ENCODE assay signal across 23 cellular contexts in the genomic region with DNA sequence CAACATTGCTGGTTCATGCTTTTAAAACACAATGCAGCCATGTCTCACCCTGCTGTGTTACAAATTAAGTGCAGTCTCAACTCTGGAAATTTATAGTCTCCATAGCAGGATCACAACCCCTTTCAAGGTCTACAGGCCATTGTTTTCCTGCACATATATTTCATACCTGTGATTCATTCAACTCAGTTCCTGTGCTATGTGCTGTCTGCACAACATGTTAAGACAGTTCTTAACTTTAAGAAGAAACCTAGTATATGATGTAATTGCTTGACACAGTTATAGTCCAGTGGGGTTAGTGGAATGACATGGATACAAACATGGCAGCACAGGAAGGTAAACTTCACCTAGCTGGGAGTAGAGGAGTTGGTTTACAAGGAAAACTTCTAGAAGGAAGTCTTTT.
DNase-seq lines count a peak whose midpoint lies in the region; ATAC-seq, FAIRE-seq and TF ChIP-seq lines count a peak whose summit lies in the region.
"Had no signal": no experiment of that assay in that cellular context is flagged by ENCODE, and none has a peak within 500 bp of the region (broad histone marks: within the 10 kb centered on the region; RNA-seq: fewer than 3 reads in every experiment).

No MANE protein-coding gene starts in this region.

- no peaks in the 10 kb centered on the region for H3K27me3 ChIP-seq in RWPE2 (ENCODE audit: insufficient read depth, poor library complexity, severe bottlenecking)
- no peaks in the 10 kb centered on the region for H3K27me3 ChIP-seq in keratinocyte (ENCODE audit: control insufficient read depth, extremely low read depth, insufficient read depth, low read length)
- H3K27me3 ChIP-seq: BLaER1 had no signal

- H3K4me3 Mint-ChIP-seq in effector memory CD8-positive, alpha-beta T cell = no peak overlapping the region
- H3K4me3 Mint-ChIP-seq: B cell; CD4-positive, CD25-positive, alpha-beta regulatory T cell; CD8-positive, alpha-beta T cell; H9; HFFc6 had no signal

- peaks cover under 1% of the 10 kb centered on the region for H3K36me3 Mint-ChIP-seq in effector memory CD8-positive, alpha-beta T cell (ENCODE audit: insufficient read depth)
- H3K36me3 Mint-ChIP-seq: CD4-positive, CD25-positive, alpha-beta regulatory T cell; CD8-positive, alpha-beta T cell had no signal

- peak; percentile 94 for FAIRE-seq in keratinocyte (lab: Jason Lieb, UNC)
- FAIRE-seq: A204.1, G401.6, GM12892, H1 had no signal

- no peak overlapping the region for H3K9ac ChIP-seq in keratinocyte (ENCODE audit: control insufficient read depth, extremely low read depth, insufficient read depth, low read length)
- H3K9ac ChIP-seq: BLaER1, GM23248 had no signal

- TF ChIP-seq CTCF in RWPE2 (IDR thresholded peaks at IDR 0.05; ENCODE audit: poor library complexity, severe bottlenecking) = no peak
- no peak for TF ChIP-seq CTCF in epithelial cell of esophagus (IDR thresholded peaks at IDR 0.05; ENCODE audit: insufficient read depth, low read depth, low read length, missing control alignments)
- TF ChIP-seq CTCF in keratinocyte (optimal IDR thresholded peaks at IDR 0.05 in 1 of 3, IDR thresholded peaks at IDR 0.05 in 1 of 3, conservative IDR thresholded peaks at IDR 0.05 in 1 of 3; ENCODE audit: extremely low read depth in 1 of 3, insufficient read depth in 2 of 3, low read length in 3 of 3) = no peak

- peaks cover 6 to 7% of the 10 kb centered on the region in 2 donors for H3K9me3 Mint-ChIP-seq in effector memory CD8-positive, alpha-beta T cell

- no peaks in the 10 kb centered on the region for H3K4me1 ChIP-seq in RWPE2 (ENCODE audit: insufficient read depth, poor library complexity, severe bottlenecking)
- peaks cover 10% of the 10 kb centered on the region for H3K4me1 ChIP-seq in keratinocyte (ENCODE audit: control insufficient read depth, extremely low read depth, insufficient read depth, low read length)
- H3K4me1 ChIP-seq: BLaER1, Caco-2 had no signal

- dilution Hi-C loops in keratinocyte (cut with MboI; ENCODE audit: extremely low pct_ligation_motif_present, low sequenced_read_pairs) = no loop called here

- H3K9me3 ChIP-seq in RWPE2 (ENCODE audit: severe bottlenecking) (peaks cover 3% of the 10 kb centered on the region), keratinocyte (ENCODE audit: control insufficient read depth, low read depth, low read length) (no peaks in the 10 kb centered on the region)
- H3K9me3 ChIP-seq: BLaER1, Caco-2 had no signal

- no peak overlapping the region for H3K27ac Mint-ChIP-seq in effector memory CD8-positive, alpha-beta T cell
- H3K27ac Mint-ChIP-seq: B cell; CD4-positive, CD25-positive, alpha-beta regulatory T cell; CD8-positive, alpha-beta T cell; H9; HFFc6 had no signal

- H3K4me2 ChIP-seq in keratinocyte (ENCODE audit: control insufficient read depth, extremely low read depth, insufficient read depth, low read depth, low read length) = no peak overlapping the region
- H3K4me2 ChIP-seq: BLaER1 had no signal

- H2AFZ ChIP-seq in keratinocyte (ENCODE audit: control insufficient read depth, low read length) = peak overlapping the region; percentile 66
- H2AFZ ChIP-seq: GM23248 had no signal

- no peak overlapping the region for H3K27ac ChIP-seq in RWPE2 (ENCODE audit: poor library complexity, severe bottlenecking)
- peak overlapping the region; percentile 45 for H3K27ac ChIP-seq in keratinocyte (ENCODE audit: control insufficient read depth, insufficient read depth, low read length)
- H3K27ac ChIP-seq: BLaER1, C4-2B, GM23248 had no signal

- DNase-seq in HPDE6-E6E7 (ENCODE audit: extremely low spot score) (peak; percentile 8), RWPE2 (ENCODE audit: low spot score) (no peak), epithelial cell of esophagus (ENCODE audit: low read depth) (peak; percentile 83), keratinocyte (ENCODE audit: low read depth, low spot score) (peak; percentile 5), foreskin melanocyte (no peak)
- DNase-seq in effector memory CD8-positive, alpha-beta T cell = no peak
- DNase-seq: Caco-2; CD4-positive, CD25-positive, alpha-beta regulatory T cell; CD8-positive, alpha-beta T cell; DMS153; DND-41; GM23248; H9; HFFc6 had no signal

- H4K20me1 ChIP-seq in keratinocyte (ENCODE audit: control insufficient read depth, extremely low read depth, insufficient read depth, low read length) = no peaks in the 10 kb centered on the region
- H4K20me1 ChIP-seq: BLaER1 had no signal

- no peaks in the 10 kb centered on the region for H3K79me2 ChIP-seq in keratinocyte (ENCODE audit: control insufficient read depth, insufficient read depth, low read length)

- H3K4me3 ChIP-seq in RWPE2 (ENCODE audit: severe bottlenecking) (no peak overlapping the region), epithelial cell of esophagus (ENCODE audit: low read length) (no peak overlapping the region), keratinocyte (ENCODE audit: control insufficient read depth in 2 of 3, extremely low read depth in 1 of 3, insufficient read depth in 2 of 3, low read depth in 1 of 3, low read length in 3 of 3) (no peak overlapping the region)
- H3K4me3 ChIP-seq: BLaER1, GM23248 had no signal

- H3K4me1 Mint-ChIP-seq in effector memory CD8-positive, alpha-beta T cell (ENCODE audit: low read depth in 2 of 2) = no peaks in the 10 kb centered on the region
- H3K4me1 Mint-ChIP-seq: B cell; CD4-positive, CD25-positive, alpha-beta regulatory T cell; H9 had no signal

- no peaks in the 10 kb centered on the region for H3K36me3 ChIP-seq in RWPE2 (ENCODE audit: low read depth)
- H3K36me3 ChIP-seq in keratinocyte (ENCODE audit: control insufficient read depth in 2 of 2, extremely low read depth in 1 of 2, insufficient read depth in 2 of 2, low read length in 2 of 2) = no peaks in the 10 kb centered on the region
- H3K36me3 ChIP-seq: BLaER1 had no signal

- ATAC-seq in RWPE2 (ENCODE audit: low read depth) (peak; percentile 63), HG03439 (IDR thresholded peaks at IDR 0.05; ENCODE audit: unreplicated experiment) (no peak)
- ATAC-seq in effector memory CD8-positive, alpha-beta T cell (replicated peaks) = no peak
- ATAC-seq: CD8-positive, alpha-beta T cell; HCT116 had no signal

- no peaks in the 10 kb centered on the region for H3K27me3 Mint-ChIP-seq in effector memory CD8-positive, alpha-beta T cell
- H3K27me3 Mint-ChIP-seq: B cell; CD4-positive, CD25-positive, alpha-beta regulatory T cell had no signal

- no peaks in the 10 kb centered on the region for H3K9me1 ChIP-seq in keratinocyte (ENCODE audit: control insufficient read depth, extremely low read depth, insufficient read depth, low read length)

Comparison
In these comparisons a context has a peak if more than half of its experiments do, and no peak if none do; other contexts are left out.
1. DNase-seq: peak in HPDE6-E6E7 (single experiment), epithelial cell of esophagus (single experiment) and keratinocyte (single experiment); none in RWPE2 (single experiment), effector memory CD8-positive, alpha-beta T cell (0 of 3) and foreskin melanocyte (single experiment).